7 cellular contexts compared by ENCODE assay signal in genomic region chr17:62062936-62063335, GRCh38. TPM values are rescaled to one million over a fixed set of nuclear protein-coding genes. Genes with fewer than 3 reads are reported as not detected.
DNase-seq lines count a peak whose midpoint lies in the region; ATAC-seq and TF ChIP-seq lines count a peak whose summit lies in the region.

No MANE protein-coding gene starts in this region.

- H2AK5ac ChIP-seq in H9 (ENCODE audit: insufficient read length, low read length) = no peak overlapping the region

- no peaks in the 10 kb centered on the region for H3K4me1 ChIP-seq in H9 (ENCODE audit: insufficient read depth, low read length)
- peaks cover 17% of the 10 kb centered on the region for H3K4me1 ChIP-seq in skeletal muscle satellite cell (ENCODE audit: control insufficient read depth, insufficient read depth, low read length)

- no peak overlapping the region for H2BK15ac ChIP-seq in H9 (ENCODE audit: low read depth, low read length)

- no peaks in the 10 kb centered on the region for H4K20me1 ChIP-seq in H9 (ENCODE audit: control insufficient read depth, insufficient read depth, insufficient read length)

- H3K27me3 ChIP-seq in H9 (ENCODE audit: insufficient read depth, low read length) (no peaks in the 10 kb centered on the region), skeletal muscle satellite cell (ENCODE audit: control insufficient read depth, insufficient read depth, low read length) (no peaks in the 10 kb centered on the region)

- H3K4me2 ChIP-seq in H9 (ENCODE audit: insufficient read depth, insufficient read length, low read length) (peak overlapping the region; percentile 24), skeletal muscle satellite cell (ENCODE audit: low read length) (peak overlapping the region; percentile 89)

- no peak overlapping the region for H3K56ac ChIP-seq in H9 (ENCODE audit: insufficient read length, low read depth, low read length)

- no peak for TF ChIP-seq CTCF in H9 (conservative IDR thresholded peaks at IDR 0.05)
- TF ChIP-seq CTCF in fibroblast of pulmonary artery (IDR thresholded peaks at IDR 0.05; ENCODE audit: low read length, missing control alignments) = no peak

- H3K27me3 Mint-ChIP-seq in H9 (ENCODE audit: low read depth) (no peaks in the 10 kb centered on the region; the same call in 1 of the 2 replicates), T-helper 17 cell (no peaks in the 10 kb centered on the region)

- H2BK12ac ChIP-seq in H9 (ENCODE audit: insufficient read length, low read depth, low read length) = no peak overlapping the region

- no peaks in the 10 kb centered on the region for H3K79me1 ChIP-seq in H9 (ENCODE audit: insufficient read depth, low read depth, low read length, poor library complexity, severe bottlenecking)

- DNase-seq in H9 (no peak), T-helper 17 cell (no peak), fibroblast of pulmonary artery (ENCODE audit: low read depth) (no peak), NOMO-1 treated with DMSO at 0.1 percent for 48 hours (lab: John Stamatoyannopoulos, UW; ENCODE audit: unreplicated experiment) (no peak), C1 segment of cervical spinal cord (lab: John Stamatoyannopoulos, UW) (no peak)

- H2BK5ac ChIP-seq in H9 (ENCODE audit: insufficient read length, low read length) = no peak overlapping the region

- H3K27ac Mint-ChIP-seq in H9 (0 out of 7 replicates have a peak overlapping the region, but pooled peaks of 1 of the 3 experiments have one; percentile 9), T-helper 17 cell (peak overlapping the region; percentile 98)

- H3K4me1 Mint-ChIP-seq in H9 = peaks cover 42 to 48% of the 10 kb centered on the region in 2 experiments
- peaks cover 42% of the 10 kb centered on the region for H3K4me1 Mint-ChIP-seq in T-helper 17 cell

- no peak overlapping the region for H3T11ph ChIP-seq in H9 (ENCODE audit: low read length)

- no peak overlapping the region for H4K8ac ChIP-seq in H9 (replicated peaks; ENCODE audit: insufficient read length, low read depth, low read length)

- no CpG with 5 or more reads among the region's 3 CpGs for WGBS in H9 (ENCODE audit: extremely low coverage, insufficient read length, low lambda C conversion rate)

- H2BK120ac ChIP-seq in H9 (ENCODE audit: low read depth, low read length, poor library complexity, severe bottlenecking) = no peak overlapping the region

- no peak overlapping the region for H4K91ac ChIP-seq in H9 (ENCODE audit: insufficient read length, low read depth, low read length)

- no peak overlapping the region for H3K23ac ChIP-seq in H9 (ENCODE audit: insufficient read length, low read depth, low read length)

- H3K9me3 ChIP-seq in H9 (ENCODE audit: control insufficient read depth, low read depth, low read length) = no peaks in the 10 kb centered on the region
- H3K9me3 ChIP-seq in T-helper 17 cell (ENCODE audit: control insufficient read depth, low read length, poor library complexity, severe bottlenecking) = no peaks in the 10 kb centered on the region
- no peaks in the 10 kb centered on the region for H3K9me3 ChIP-seq in skeletal muscle satellite cell (replicated peaks; ENCODE audit: low read length)

- H3K4me3 ChIP-seq in fibroblast of pulmonary artery (replicated peaks; ENCODE audit: low read depth, low read length) (peak overlapping the region; percentile 97), skeletal muscle satellite cell (ENCODE audit: low read length) (peak overlapping the region; percentile 92)

- no peak overlapping the region for H3K4ac ChIP-seq in H9 (ENCODE audit: low read depth, low read length)

- no peak overlapping the region for H3K14ac ChIP-seq in H9 (ENCODE audit: insufficient read depth, low read length)

- H3K36me3 ChIP-seq in skeletal muscle satellite cell (ENCODE audit: insufficient read depth, low read length) = peaks cover 22% of the 10 kb centered on the region

- H3K18ac ChIP-seq in H9 (ENCODE audit: insufficient read length, low read depth, low read length) = no peak overlapping the region

- H2BK20ac ChIP-seq in H9 (ENCODE audit: low read depth, low read length, poor library complexity, severe bottlenecking) = no peak overlapping the region

- H3K4me3 Mint-ChIP-seq in H9 = peak overlapping the region; percentile 88 to 96
- peak overlapping the region; percentile 98 for H3K4me3 Mint-ChIP-seq in T-helper 17 cell

- H3K23me2 ChIP-seq in H9 (ENCODE audit: insufficient read length, low read depth, low read length, poor library complexity, severe bottlenecking) = peaks cover 9% of the 10 kb centered on the region

- H3K9ac ChIP-seq in H9 (ENCODE audit: extremely low read depth, insufficient read length, low read length) (no peak overlapping the region), skeletal muscle satellite cell (ENCODE audit: low read depth, low read length) (peak overlapping the region; percentile 88)

- no peak overlapping the region for H3K27ac ChIP-seq in H9 (ENCODE audit: insufficient read length, low read depth, low read length)

- no peak overlapping the region for H2AFZ ChIP-seq in H9 (ENCODE audit: low read length)

- H3K36me3 Mint-ChIP-seq in H9 (ENCODE audit: insufficient read depth in 1 of 3, low read depth in 3 of 3) (peaks cover 15 to 39% (median 32%) of the 10 kb centered on the region in 3 experiments; a peak in 6 of 7 replicates), T-helper 17 cell (ENCODE audit: low read depth) (peaks cover 7% of the 10 kb centered on the region)

- peaks cover 26% of the 10 kb centered on the region; the same call in 1 of the 2 replicates for H3K79me2 ChIP-seq in H9 (ENCODE audit: insufficient read depth, low read length)

- no peaks in the 10 kb centered on the region; a peak in 1 of 5 replicates for H3K9me3 Mint-ChIP-seq in H9

- ATAC-seq in T-helper 17 cell (no peak), GM18907 (IDR thresholded peaks at IDR 0.05; ENCODE audit: unreplicated experiment) (no peak)

- H4K5ac ChIP-seq in H9 (ENCODE audit: insufficient read length, low read depth, low read length) = no peak overlapping the region

RNA-seq across cellular contexts. Expression of gene MED13, which starts 2.1 kb away (rescaled TPM):
- total RNA-seq in H9 (2021) (58.7 and 60.7 TPM in 2 replicates), T-helper 17 cell (10 to 100 TPM; 76.5 to 98.3 TPM)
- total RNA-seq in skeletal muscle satellite cell (2012; rRNA removed) = 30.4 and 33.6 TPM in 2 replicates
